In the genomic region with DNA sequence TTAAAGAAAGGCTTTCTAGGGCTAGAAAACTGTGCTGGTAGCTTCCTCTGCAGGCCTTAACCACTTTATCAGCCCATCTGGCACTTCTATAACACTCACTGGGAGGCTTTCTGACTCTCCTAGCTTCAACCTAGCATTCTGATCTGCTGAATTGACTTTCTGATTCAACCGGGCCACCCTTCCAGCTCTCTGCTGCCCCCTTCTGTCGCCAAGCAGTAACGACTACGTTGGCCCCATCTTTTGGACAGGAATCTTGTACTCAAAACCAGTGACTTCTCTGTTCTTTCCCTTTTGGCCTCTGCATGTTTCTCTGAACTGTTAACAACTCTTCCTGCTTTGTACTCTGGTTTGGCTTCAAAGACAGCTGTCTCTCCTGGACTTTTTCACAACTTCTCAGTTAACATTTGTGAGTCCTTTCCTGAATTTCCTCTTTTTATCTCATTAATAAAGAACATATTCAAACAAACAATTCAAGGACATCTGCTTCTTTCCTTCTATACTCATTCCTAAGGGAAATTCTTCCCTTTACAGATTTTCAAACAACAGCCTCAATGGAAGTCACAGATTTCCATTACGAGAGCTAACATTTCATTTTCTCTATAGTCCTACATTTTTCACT, we compare ENCODE assay signal across 8 cellular contexts. TPM values are rescaled to one million over a fixed set of nuclear protein-coding genes. Genes with fewer than 3 reads are reported as not detected.
DNase-seq lines count a peak whose midpoint lies in the region; ATAC-seq and TF ChIP-seq lines count a peak whose summit lies in the region.

No MANE protein-coding gene starts in this region.

- no peaks in the 10 kb centered on the region for H3K9me2 ChIP-seq in GM23248 (ENCODE audit: insufficient read depth)

- peaks cover 63% of the 10 kb centered on the region for H3K27me3 ChIP-seq in GM23248 (replicated peaks; ENCODE audit: insufficient read depth)

- ATAC-seq in GM19467 (IDR thresholded peaks at IDR 0.05; ENCODE audit: unreplicated experiment), result no peak

- H3F3A ChIP-seq in GM23248 (ENCODE audit: insufficient read depth), result no peaks in the 10 kb centered on the region

- no peaks in the 10 kb centered on the region for H3K9me3 ChIP-seq in GM23248 (ENCODE audit: low read depth)

- no peaks in the 10 kb centered on the region for H3K36me3 Mint-ChIP-seq in activated naive CD4-positive, alpha-beta T cell treated with anti-CD3 and anti-CD28 coated beads, Interleukin-2, amount 10 ng/mL, durations not matched to agents 7 days and 5 days
- H3K36me3 Mint-ChIP-seq in glutamatergic neuron (ENCODE audit: unreplicated experiment) (no peaks in the 10 kb centered on the region), progenitor cell of endocrine pancreas (ENCODE audit: insufficient read depth) (no peaks in the 10 kb centered on the region)

- H2AFZ ChIP-seq in GM23248, result no peak overlapping the region

- H3K27ac ChIP-seq in GM23248, result no peak overlapping the region

- no peaks in the 10 kb centered on the region for H3K79me2 ChIP-seq in GM23248 (ENCODE audit: insufficient read depth)

- H3K4me1 Mint-ChIP-seq in activated naive CD4-positive, alpha-beta T cell treated with anti-CD3 and anti-CD28 coated beads, Interleukin-2, amount 10 ng/mL, durations not matched to agents 7 days and 5 days, result no peaks in the 10 kb centered on the region
- peaks cover 7% of the 10 kb centered on the region for H3K4me1 Mint-ChIP-seq in glutamatergic neuron (ENCODE audit: low read depth, unreplicated experiment)
- peaks cover 4% of the 10 kb centered on the region for H3K4me1 Mint-ChIP-seq in progenitor cell of endocrine pancreas (ENCODE audit: low read depth)

- CTCF ChIA-PET in activated naive CD4-positive, alpha-beta T cell treated with anti-CD3 and anti-CD28 coated beads, Interleukin-2, amount 10 ng/mL, durations not matched to agents 7 days and 5 days (lab: Charles Lee), result interaction anchor here (0.7 to 5.4 kb wide), 22 partner anchors 10 to 644 kb away, joined by 3 to 52 read pairs (median 4); no protein-coding TSS in a partner anchor

- no peaks in the 10 kb centered on the region for H3K4me1 ChIP-seq in GM23248 (ENCODE audit: insufficient read depth)

- peaks cover 7% of the 10 kb centered on the region for H3K27me3 Mint-ChIP-seq in activated naive CD4-positive, alpha-beta T cell treated with anti-CD3 and anti-CD28 coated beads, Interleukin-2, amount 10 ng/mL, durations not matched to agents 7 days and 5 days
- no peaks in the 10 kb centered on the region for H3K27me3 Mint-ChIP-seq in glutamatergic neuron (ENCODE audit: unreplicated experiment)
- H3K27me3 Mint-ChIP-seq in progenitor cell of endocrine pancreas, result peaks cover 5% of the 10 kb centered on the region

- H3K4me3 ChIP-seq in GM23248 (no peak overlapping the region), LNCaP clone FGC (ENCODE audit: low read depth, low read length) (no peak overlapping the region)

- in situ Hi-C loops in GM23248 (cut with MboI), result no loop called here

- no peaks in the 10 kb centered on the region for H3K9me3 Mint-ChIP-seq in activated naive CD4-positive, alpha-beta T cell treated with anti-CD3 and anti-CD28 coated beads, Interleukin-2, amount 10 ng/mL, durations not matched to agents 7 days and 5 days
- H3K9me3 Mint-ChIP-seq in glutamatergic neuron (ENCODE audit: unreplicated experiment) (peaks cover 2% of the 10 kb centered on the region), progenitor cell of endocrine pancreas (ENCODE audit: low read depth) (no peaks in the 10 kb centered on the region)

- H3K27ac Mint-ChIP-seq in activated naive CD4-positive, alpha-beta T cell treated with anti-CD3 and anti-CD28 coated beads, Interleukin-2, amount 10 ng/mL, durations not matched to agents 7 days and 5 days, result no peak overlapping the region
- H3K27ac Mint-ChIP-seq in glutamatergic neuron (ENCODE audit: unreplicated experiment) (no peak overlapping the region), progenitor cell of endocrine pancreas (no peak overlapping the region)

- peak; percentile 22 for DNase-seq in GF-D8 (lab: John Stamatoyannopoulos, UW)
- DNase-seq in GM23248, result peak; percentile 81
- DNase-seq in LNCaP clone FGC (ENCODE audit: low read depth), result peak; percentile 43
- peak; percentile 72 for DNase-seq in SK-N-DZ (ENCODE audit: low spot score)
- peak; percentile 76 for DNase-seq in activated naive CD4-positive, alpha-beta T cell treated with anti-CD3 and anti-CD28 coated beads, Interleukin-2, amount 10 ng/mL, durations not matched to agents 7 days and 5 days
- DNase-seq in glutamatergic neuron, result peak; percentile 80
- peak; percentile 39 for DNase-seq in progenitor cell of endocrine pancreas (ENCODE audit: low spot score, unreplicated experiment)

- no peak overlapping the region for H3K4me3 Mint-ChIP-seq in activated naive CD4-positive, alpha-beta T cell treated with anti-CD3 and anti-CD28 coated beads, Interleukin-2, amount 10 ng/mL, durations not matched to agents 7 days and 5 days
- no peak overlapping the region for H3K4me3 Mint-ChIP-seq in glutamatergic neuron (ENCODE audit: unreplicated experiment)
- H3K4me3 Mint-ChIP-seq in progenitor cell of endocrine pancreas (ENCODE audit: low read depth), result no peak overlapping the region

- peak; percentile 94 for TF ChIP-seq CTCF in LNCaP clone FGC (IDR thresholded peaks at IDR 0.05; ENCODE audit: control insufficient read depth, extremely low read depth, insufficient read depth)
- peak; percentile 94 for TF ChIP-seq CTCF in glutamatergic neuron (IDR thresholded peaks at IDR 0.05; ENCODE audit: partially characterized antibody, unreplicated experiment)
- peak; percentile 90 for TF ChIP-seq CTCF in progenitor cell of endocrine pancreas (IDR thresholded peaks at IDR 0.05; ENCODE audit: unreplicated experiment)

- no peaks in the 10 kb centered on the region for H4K20me1 ChIP-seq in GM23248 (ENCODE audit: insufficient read depth)

- H3K9ac ChIP-seq in GM23248, result no peak overlapping the region

- no peaks in the 10 kb centered on the region for H3K36me3 ChIP-seq in GM23248 (ENCODE audit: low read depth)

- no peak overlapping the region for H3K4me2 ChIP-seq in GM23248 (ENCODE audit: unreplicated experiment)

- 17 to 18% methylated on average over 5 of the region's 5 CpGs for WGBS in GM23248 (ENCODE audit: low coverage in 1 of 2, low lambda C conversion rate in 2 of 2, missing lambda C conversion rate in 2 of 2), 2 experiments

RNA-seq across cellular contexts. Expression of gene FAM135A, which starts 43.9 kb away (rescaled TPM):
- total RNA-seq in GM23248 (2014; rRNA removed; shearing (Covaris generic)), result 8.2 and 11.5 TPM in 2 replicates
- polyA plus RNA-seq in GM23248 (2016; fragmentation: Nextera tagmentation; extraction: Ambion mirVana), result 3.5 and 4.9 TPM in 2 replicates
- polyA plus RNA-seq in SK-N-DZ (2014; cell fraction: cytosol; rRNA removed), result 20.7 and 35.4 TPM in 2 replicates
- 30.0 and 30.5 TPM in 2 replicates for polyA plus RNA-seq in SK-N-DZ (2014; cell fraction: nucleus; rRNA removed)
- total RNA-seq in glutamatergic neuron (ENCODE audit: unreplicated experiment), result 22.3 TPM
- 31.9 and 34.4 TPM in 2 replicates for total RNA-seq in progenitor cell of endocrine pancreas

Comparison
In these comparisons a context has a peak if more than half of its experiments do, and no peak if none do; other contexts are left out.
1. DNase-seq: peak in every context shown above with its lines; median percentile 81 in GM23248; 80 in glutamatergic neuron; 76 in activated naive CD4-positive, alpha-beta T cell treated with anti-CD3 and anti-CD28 coated beads, Interleukin-2, amount 10 ng/mL, durations not matched to agents 7 days and 5 days; 72 in SK-N-DZ; 43 in LNCaP clone FGC; 39 in progenitor cell of endocrine pancreas; 22 in GF-D8.